1 cellular context compared by ENCODE assay signal in genomic region chr10:33302188-33302829, GRCh38.
TF ChIP-seq lines count a peak whose summit lies in the region.

No MANE protein-coding gene starts in this region.

TF ChIP-seq in WTC11, 78 proteins besides CTCF, POLR2A, EP300 and RAD21 (continued from another document):
- no peak for TF ChIP-seq ZNF532 (CRISPR knock-in tag; IDR thresholded peaks at IDR 0.05; ENCODE audit: borderline replicate concordance)
- no peak for TF ChIP-seq OVOL2 (CRISPR knock-in tag; IDR thresholded peaks at IDR 0.05; ENCODE audit: borderline replicate concordance)
- TF ChIP-seq, protein P1, sequence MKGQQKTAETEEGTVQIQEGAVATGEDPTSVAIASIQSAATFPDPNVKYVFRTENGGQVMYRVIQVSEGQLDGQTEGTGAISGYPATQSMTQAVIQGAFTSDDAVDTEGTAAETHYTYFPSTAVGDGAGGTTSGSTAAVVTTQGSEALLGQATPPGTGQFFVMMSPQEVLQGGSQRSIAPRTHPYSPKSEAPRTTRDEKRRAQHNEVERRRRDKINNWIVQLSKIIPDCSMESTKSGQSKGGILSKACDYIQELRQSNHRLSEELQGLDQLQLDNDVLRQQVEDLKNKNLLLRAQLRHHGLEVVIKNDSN (CRISPR knock-in tag; IDR thresholded peaks at IDR 0.05) = no peak
- no peak for TF ChIP-seq CREM (CRISPR knock-in tag; IDR thresholded peaks at IDR 0.05)
- no peak for TF ChIP-seq ETV6 (CRISPR knock-in tag; IDR thresholded peaks at IDR 0.05)
- TF ChIP-seq ATF6 (CRISPR knock-in tag; IDR thresholded peaks at IDR 0.05) = no peak
- TF ChIP-seq GRHL2 (CRISPR knock-in tag; IDR thresholded peaks at IDR 0.05; ENCODE audit: insufficient replicate concordance, severe bottlenecking) = no peak
- no peak for TF ChIP-seq CBFB (CRISPR knock-in tag; IDR thresholded peaks at IDR 0.05; ENCODE audit: low read depth)
- no peak for TF ChIP-seq IRF2 (CRISPR knock-in tag; IDR thresholded peaks at IDR 0.05; ENCODE audit: borderline replicate concordance, low read depth)
- no peak for TF ChIP-seq E2F4 (CRISPR knock-in tag; IDR thresholded peaks at IDR 0.05; ENCODE audit: borderline replicate concordance, low read depth)
